In the genomic region with DNA sequence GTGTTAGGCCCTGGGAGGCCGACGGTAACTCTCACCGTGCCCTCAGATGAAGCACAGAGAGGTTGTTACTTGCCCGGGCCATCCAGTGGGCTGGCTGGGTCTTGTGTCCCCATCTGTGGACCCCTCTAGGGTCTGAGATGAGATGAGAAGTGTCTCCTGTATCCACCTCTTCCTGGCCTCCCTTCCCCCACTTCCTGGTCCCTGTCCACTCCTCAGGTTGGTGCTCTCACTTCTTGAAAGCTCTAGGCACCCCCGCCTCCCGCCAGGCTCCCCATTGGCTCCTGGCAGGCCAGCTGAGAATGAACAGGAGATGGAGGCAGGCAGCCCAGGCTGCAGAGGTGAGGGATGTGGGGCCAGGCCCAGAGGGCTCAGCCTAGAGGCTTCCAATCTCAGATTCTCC, we compare ENCODE assay signal across 9 cellular contexts. TPM values are rescaled to one million over a fixed set of nuclear protein-coding genes. Genes with fewer than 3 reads are reported as not detected.
DNase-seq lines count a peak whose midpoint lies in the region; ATAC-seq and TF ChIP-seq lines count a peak whose summit lies in the region.
"Had no signal": no experiment of that assay in that cellular context is flagged by ENCODE, and none has a peak within 500 bp of the region (broad histone marks: within the 10 kb centered on the region; RNA-seq: fewer than 3 reads in every experiment).

No MANE protein-coding gene starts in this region.

- peak overlapping the region; percentile 50 for H3K56ac ChIP-seq in mesendoderm (ENCODE audit: low read length)

- peaks cover 8% of the 10 kb centered on the region for H3K36me3 ChIP-seq in mesendoderm (ENCODE audit: control insufficient read depth, insufficient read depth, low read length)

- no peak overlapping the region for H2BK15ac ChIP-seq in mesendoderm (replicated peaks; ENCODE audit: low read depth)

- no peak overlapping the region for H3K4me2 ChIP-seq in mesendoderm (ENCODE audit: low read length)

- no peak overlapping the region for H3K27ac ChIP-seq in mesendoderm (ENCODE audit: low read depth, low read length)

- H2BK5ac ChIP-seq in mesendoderm (ENCODE audit: low read length), result no peak overlapping the region

- H3K4me1 ChIP-seq in mesendoderm (ENCODE audit: control insufficient read depth, low read depth, low read length), result peaks cover 2% of the 10 kb centered on the region

- no peak for DNase-seq in stimulated activated naive CD8-positive, alpha-beta T cell treated with anti-CD3 and anti-CD28 coated beads, Interleukin-15, Interleukin-2, amounts not matched to agents 100 U/mL and 50 U/mL, for 24 hours
- DNase-seq in astrocyte of the cerebellum (ENCODE audit: low read depth), result no peak
- no peak for DNase-seq in mesendoderm
- no peak for DNase-seq in dedifferentiated amniotic fluid mesenchymal stem cell (ENCODE audit: extremely low spot score)
- no peak for DNase-seq in cerebellum (ENCODE audit: low spot score)
- DNase-seq in NK-92 treated with Interleukin-12 subunit alpha and Interleukin-12 subunit beta, amount 100 ng/mL, for 24 hours (lab: John Stamatoyannopoulos, UW), result no peak
- DNase-seq: GDM1 had no signal

- in situ Hi-C loops in astrocyte of the cerebellum (cut with HindIII; ENCODE audit: low sequenced_read_pairs), result no loop called here

- H3K9ac ChIP-seq in mesendoderm (ENCODE audit: low read length), result peak overlapping the region; percentile 90

- no peak for TF ChIP-seq CTCF in astrocyte of the cerebellum (IDR thresholded peaks at IDR 0.05; ENCODE audit: low read depth, low read length, missing control alignments)

- H4K5ac ChIP-seq in mesendoderm (ENCODE audit: low read length), result no peak overlapping the region

- H2BK120ac ChIP-seq in mesendoderm (ENCODE audit: low read depth, low read length), result no peak overlapping the region

- no CpG with 5 or more reads among the region's 6 CpGs for WGBS in mesendoderm (ENCODE audit: extremely low coverage, insufficient coverage, low lambda C conversion rate)

- no peak overlapping the region for H3K18ac ChIP-seq in mesendoderm (ENCODE audit: low read length)

- H2AK5ac ChIP-seq in mesendoderm (ENCODE audit: low read length), result no peak overlapping the region

- H3K79me1 ChIP-seq in mesendoderm (ENCODE audit: low read length), result no peaks in the 10 kb centered on the region

- peak overlapping the region; percentile 98 for H3K4me3 Mint-ChIP-seq in stimulated activated naive CD8-positive, alpha-beta T cell treated with anti-CD3 and anti-CD28 coated beads, Interleukin-15, Interleukin-2, amounts not matched to agents 100 ng/mL and 50 ng/mL, for 24 hours

- no peak overlapping the region for H3K23ac ChIP-seq in mesendoderm (ENCODE audit: low read length)

- no peak overlapping the region for H4K8ac ChIP-seq in mesendoderm (ENCODE audit: low read depth, low read length)

- H3K27me3 ChIP-seq in mesendoderm (ENCODE audit: insufficient read depth, low read length, poor library complexity), result no peaks in the 10 kb centered on the region

- no peaks in the 10 kb centered on the region for H3K79me2 ChIP-seq in mesendoderm (ENCODE audit: control insufficient read depth, insufficient read depth, low read length)

- no peaks in the 10 kb centered on the region for H3K27me3 Mint-ChIP-seq in stimulated activated naive CD8-positive, alpha-beta T cell treated with anti-CD3 and anti-CD28 coated beads, Interleukin-15, Interleukin-2, amounts not matched to agents 100 ng/mL and 50 ng/mL, for 24 hours

- H3K9me3 Mint-ChIP-seq in stimulated activated naive CD8-positive, alpha-beta T cell treated with anti-CD3 and anti-CD28 coated beads, Interleukin-15, Interleukin-2, amounts not matched to agents 100 ng/mL and 50 ng/mL, for 24 hours, result no peaks in the 10 kb centered on the region

- H3K4me1 Mint-ChIP-seq in stimulated activated naive CD8-positive, alpha-beta T cell treated with anti-CD3 and anti-CD28 coated beads, Interleukin-15, Interleukin-2, amounts not matched to agents 100 ng/mL and 50 ng/mL, for 24 hours (ENCODE audit: low read depth), result peaks cover 13% of the 10 kb centered on the region

- peaks cover 29% of the 10 kb centered on the region for H3K36me3 Mint-ChIP-seq in stimulated activated naive CD8-positive, alpha-beta T cell treated with anti-CD3 and anti-CD28 coated beads, Interleukin-15, Interleukin-2, amounts not matched to agents 100 ng/mL and 50 ng/mL, for 24 hours (ENCODE audit: low read depth)

- peak overlapping the region; percentile 73 for H3K4me3 ChIP-seq in astrocyte of the cerebellum (ENCODE audit: low read depth, low read length)
- no peak overlapping the region for H3K4me3 ChIP-seq in mesendoderm (ENCODE audit: low read length)

- no peak overlapping the region for H3K4ac ChIP-seq in mesendoderm (ENCODE audit: low read depth, low read length)

- no peak for ATAC-seq in stimulated activated naive CD8-positive, alpha-beta T cell treated with anti-CD3 and anti-CD28 coated beads, Interleukin-15, Interleukin-2, amounts not matched to agents 100 U/mL and 50 U/mL, for 24 hours
- no peak for ATAC-seq in GM18502 (IDR thresholded peaks at IDR 0.05; ENCODE audit: poor library complexity, unreplicated experiment)

- peak overlapping the region; percentile 98 for H3K27ac Mint-ChIP-seq in stimulated activated naive CD8-positive, alpha-beta T cell treated with anti-CD3 and anti-CD28 coated beads, Interleukin-15, Interleukin-2, amounts not matched to agents 100 ng/mL and 50 ng/mL, for 24 hours

RNA-seq across cellular contexts. Expression of gene MMP24OS, which starts 1.5 kb away (rescaled TPM):
- polyA plus RNA-seq in mesendoderm (2013, experiment 1 of 2), result 13.0 TPM
- 12.7 TPM for polyA plus RNA-seq in mesendoderm (2013, experiment 2 of 2)
- 4.8 TPM for total RNA-seq in cerebellum

RNA-seq across cellular contexts. Expression of gene EIF6, which starts 8.2 kb away (rescaled TPM):
- 164 TPM for polyA plus RNA-seq in mesendoderm (2013, experiment 1 of 2)
- polyA plus RNA-seq in mesendoderm (2013, experiment 2 of 2), result 168 TPM
- 39.0 TPM for total RNA-seq in cerebellum

RNA-seq across cellular contexts. Expression of gene FAM83C, which starts 15.8 kb away (rescaled TPM):
- 0.03 TPM for polyA plus RNA-seq in mesendoderm (2013, experiment 1 of 2)
- polyA plus RNA-seq in mesendoderm (2013, experiment 2 of 2), result 0.01 TPM
- not detected for total RNA-seq in cerebellum

RNA-seq across cellular contexts. Expression of gene MMP24, which starts 49.9 kb away (rescaled TPM):
- 1.7 TPM for polyA plus RNA-seq in mesendoderm (2013, experiment 1 of 2)
- 1.7 TPM for polyA plus RNA-seq in mesendoderm (2013, experiment 2 of 2)
- 50.1 TPM for total RNA-seq in cerebellum
